In the genomic region with DNA sequence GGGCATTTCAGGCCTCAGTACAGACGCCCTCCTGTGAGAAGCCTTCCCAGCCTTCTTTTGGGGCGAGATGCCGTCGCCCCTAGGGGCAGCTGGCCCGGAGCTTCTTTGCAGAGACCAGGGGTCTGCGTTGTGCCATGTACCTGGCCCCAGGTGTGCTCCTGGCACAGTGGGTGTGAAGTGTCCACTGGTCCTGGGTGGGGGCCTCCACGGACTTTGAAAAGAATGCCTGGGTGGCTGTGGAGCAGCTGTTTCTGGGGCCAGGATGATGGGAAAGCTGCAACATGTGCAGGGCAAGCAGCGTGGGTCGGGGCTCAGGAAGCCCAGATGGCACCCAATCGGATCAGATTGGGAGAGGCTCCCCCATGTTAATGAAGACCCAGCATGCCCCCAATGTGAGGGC, we compare ENCODE assay signal across 26 cellular contexts. TPM values are rescaled to one million over a fixed set of nuclear protein-coding genes. Genes with fewer than 3 reads are reported as not detected.
"Had no signal": no experiment of that assay in that cellular context is flagged by ENCODE, and none has a peak within 500 bp of the region (broad histone marks: within the 10 kb centered on the region; RNA-seq: fewer than 3 reads in every experiment).

No MANE protein-coding gene starts in this region.

- H3K36me3 Mint-ChIP-seq: activated naive CD4-positive, alpha-beta T cell treated with anti-CD3 and anti-CD28 coated beads, Interleukin-2, amount 50 U/mL, for 24 hours; naive B cell; type B pancreatic cell; WTC11 had no signal

- H3K9me3 ChIP-seq: esophagus squamous epithelium, mucosa of descending colon, neutrophil, ovary, prostate gland, uterus had no signal

- H3K27ac Mint-ChIP-seq: activated CD8-positive, alpha-beta T cell treated with anti-CD3 and anti-CD28 coated beads for 36 hours; activated naive CD4-positive, alpha-beta T cell treated with anti-CD3 and anti-CD28 coated beads, Interleukin-2, amount 50 U/mL, for 24 hours; activated naive CD8-positive, alpha-beta T cell treated with anti-CD3 and anti-CD28 coated beads, Interleukin-2, amount 50 U/mL, for 24 hours; activated T-helper 2 cell treated with anti-CD3 and anti-CD28 coated beads, Interferon-gamma antibody, Interleukin-2, Interleukin-4, amounts not matched to agents 10 μg/mL and 5 μg/mL and 100 μg/mL, durations not matched to agents 14 hours and 24 hours and 36 hours; naive B cell; nephron progenitor cell; type B pancreatic cell; WTC11 had no signal

- H3K4me1 ChIP-seq: prostate gland, uterus had no signal

- H3K27me3 Mint-ChIP-seq: type B pancreatic cell had no signal

- H3K27me3 ChIP-seq: ovary, uterus had no signal

- H3K4me3 Mint-ChIP-seq: activated CD8-positive, alpha-beta T cell treated with anti-CD3 and anti-CD28 coated beads for 36 hours; activated naive CD4-positive, alpha-beta T cell treated with anti-CD3 and anti-CD28 coated beads, Interleukin-2, amount 50 U/mL, for 24 hours; activated naive CD8-positive, alpha-beta T cell treated with anti-CD3 and anti-CD28 coated beads, Interleukin-2, amount 50 U/mL, for 24 hours; activated T-cell treated with anti-CD3 and anti-CD28 coated beads, Interleukin-2, amount 50 U/mL, for 4 hours; naive B cell; nephron progenitor cell; type B pancreatic cell; WTC11 had no signal

- H3K4me3 ChIP-seq: esophagus squamous epithelium, mucosa of descending colon, ovary, prostate gland, smooth muscle cell, uterus had no signal

- H3K9me3 Mint-ChIP-seq: activated CD8-positive, alpha-beta T cell treated with anti-CD3 and anti-CD28 coated beads for 36 hours; activated naive CD4-positive, alpha-beta T cell treated with anti-CD3 and anti-CD28 coated beads, Interleukin-2, amount 50 U/mL, for 24 hours; activated naive CD8-positive, alpha-beta T cell treated with anti-CD3 and anti-CD28 coated beads, Interleukin-2, amount 50 U/mL, for 24 hours; activated T-helper 2 cell treated with anti-CD3 and anti-CD28 coated beads, Interferon-gamma antibody, Interleukin-2, Interleukin-4, amounts not matched to agents 10 μg/mL and 5 μg/mL and 100 μg/mL, durations not matched to agents 14 hours and 24 hours and 36 hours; naive B cell; nephron progenitor cell; type B pancreatic cell; WTC11 had no signal

- H3K36me3 ChIP-seq: esophagus squamous epithelium, neutrophil, ovary, prostate gland, uterus had no signal

- H3K4me1 Mint-ChIP-seq: activated naive CD4-positive, alpha-beta T cell treated with anti-CD3 and anti-CD28 coated beads, Interleukin-2, amount 50 U/mL, for 24 hours; activated naive CD8-positive, alpha-beta T cell treated with anti-CD3 and anti-CD28 coated beads, Interleukin-2, amount 50 U/mL, for 24 hours had no signal

- DNase-seq: activated CD4-positive, alpha-beta T cell treated with anti-CD3 and anti-CD28 coated beads for 1 hour; activated CD4-positive, alpha-beta T cell treated with anti-CD3 and anti-CD28 coated beads, Interleukin-2, amount 50 U/mL, for 1 hour; activated CD8-positive, alpha-beta T cell treated with anti-CD3 and anti-CD28 coated beads for 36 hours; activated naive CD8-positive, alpha-beta T cell treated with anti-CD3 and anti-CD28 coated beads, Interleukin-2, amount 50 U/mL, for 24 hours; activated T-cell treated with anti-CD3 and anti-CD28 coated beads, Interleukin-2, amount 50 U/mL, for 4 hours; esophagus squamous epithelium; foreskin melanocyte; kidney glomerular epithelial cell; naive B cell; nephron progenitor cell; ovary; retina; stimulated activated CD4-positive, alpha-beta T cell treated with anti-CD3 and anti-CD28 coated beads, Interleukin-15, amount 100 ng/mL, for 24 hours; stimulated activated CD4-positive, alpha-beta T cell treated with anti-CD3 and anti-CD28 coated beads, Interleukin-2, amount 100 ng/mL, for 24 hours; stimulated activated naive CD4-positive, alpha-beta T cell; T-helper 2 cell; uterus had no signal

- H3K27ac ChIP-seq: esophagus squamous epithelium, neutrophil, ovary, prostate gland, uterus had no signal

RNA-seq across cellular contexts. Expression of a gene that starts 47.8 kb away (rescaled TPM):
- total RNA-seq: lung microvascular endothelial cell had no signal
